ENCODE assay signal across 34 cellular contexts in genomic region chr5:128988476-128988875, GRCh38. TPM values are rescaled to one million over a fixed set of nuclear protein-coding genes. Genes with fewer than 3 reads are reported as not detected.
"Had no signal": no experiment of that assay in that cellular context is flagged by ENCODE, and none has a peak within 500 bp of the region (broad histone marks: within the 10 kb centered on the region; RNA-seq: fewer than 3 reads in every experiment).

No MANE protein-coding gene starts in this region.

- H3K9me3 ChIP-seq: esophagus squamous epithelium had no signal

- H3K27me3 ChIP-seq: brain microvascular endothelial cell, esophagus squamous epithelium had no signal

- DNase-seq: activated CD4-positive, alpha-beta memory T cell treated with anti-CD3 and anti-CD28 coated beads, Interleukin-2, amount 10 ng/mL, durations not matched to agents 7 days and 5 days; activated CD4-positive, alpha-beta T cell treated with anti-CD3 and anti-CD28 coated beads for 1 hour; activated CD4-positive, alpha-beta T cell treated with anti-CD3 and anti-CD28 coated beads for 4 hours; activated CD4-positive, alpha-beta T cell treated with anti-CD3 and anti-CD28 coated beads, Interleukin-2, amount 10 ng/mL, durations not matched to agents 7 days and 5 days; activated CD4-positive, alpha-beta T cell treated with anti-CD3 and anti-CD28 coated beads, Interleukin-2, amount 50 U/mL, for 4 hours; activated CD8-positive, alpha-beta memory T cell treated with anti-CD3 and anti-CD28 coated beads, Interleukin-2, amount 50 U/mL, for 48 hours; activated gamma-delta T cell treated with Interleukin-2 at 50 U/mL for 16 hours; activated naive CD4-positive, alpha-beta T cell treated with anti-CD3 and anti-CD28 coated beads, Interleukin-2, amount 50 U/mL, for 16 hours; activated naive CD4-positive, alpha-beta T cell treated with Interleukin-2 at 50 U/mL for 16 hours; activated T-cell treated with anti-CD3 and anti-CD28 coated beads for 4 hours; activated T-cell treated with anti-CD3 and anti-CD28 coated beads, Interleukin-2, amount 50 U/mL, for 24 hours; activated T-cell treated with anti-CD3 and anti-CD28 coated beads, Interleukin-2, amount 50 U/mL, for 72 hours; amniotic stem cell; anterior cingulate cortex; brain microvascular endothelial cell; cortex of kidney; dermis blood vessel endothelial cell; effector CD4-positive, alpha-beta T cell; effector memory CD8-positive, alpha-beta T cell; esophagus squamous epithelium; foreskin fibroblast; head of caudate nucleus; SW 1271; T-cell; T1000 had no signal

- FAIRE-seq: astrocyte, bronchial epithelial cell, colon, endothelial cell of umbilical vein, frontal cortex had no signal

- H3K27ac ChIP-seq: brain microvascular endothelial cell, epithelial cell of prostate, esophagus squamous epithelium, VCaP had no signal

- H3K36me3 ChIP-seq: brain microvascular endothelial cell, esophagus squamous epithelium had no signal

- H3K4me3 ChIP-seq: esophagus squamous epithelium had no signal

- ATAC-seq: activated T-cell treated with anti-CD3 and anti-CD28 coated beads, Interleukin-2, amount 50 U/mL, for 72 hours; effector memory CD8-positive, alpha-beta T cell; T-cell; WTC11 had no signal

- H3K4me1 ChIP-seq: esophagus squamous epithelium had no signal

RNA-seq across cellular contexts. Expression of gene SLC27A6, which starts 23.2 kb away (rescaled TPM):
- total RNA-seq: activated CD4-positive, alpha-beta memory T cell treated with anti-CD3 and anti-CD28 coated beads, Interleukin-2, amount 10 ng/mL, durations not matched to agents 7 days and 5 days; activated CD4-positive, alpha-beta T cell treated with anti-CD3 and anti-CD28 coated beads, Interleukin-2, amount 10 ng/mL, durations not matched to agents 7 days and 5 days; activated T-cell treated with anti-CD3 and anti-CD28 coated beads, Interleukin-2, amount 50 U/mL, for 72 hours; dermis blood vessel endothelial cell; endothelial cell of umbilical vein; T-helper 2 cell treated with Interferon-gamma antibody and Interleukin-4, amounts not matched to agents 100 ng/mL and 5 ng/mL, for 36 hours had no signal
